In the genomic region with DNA sequence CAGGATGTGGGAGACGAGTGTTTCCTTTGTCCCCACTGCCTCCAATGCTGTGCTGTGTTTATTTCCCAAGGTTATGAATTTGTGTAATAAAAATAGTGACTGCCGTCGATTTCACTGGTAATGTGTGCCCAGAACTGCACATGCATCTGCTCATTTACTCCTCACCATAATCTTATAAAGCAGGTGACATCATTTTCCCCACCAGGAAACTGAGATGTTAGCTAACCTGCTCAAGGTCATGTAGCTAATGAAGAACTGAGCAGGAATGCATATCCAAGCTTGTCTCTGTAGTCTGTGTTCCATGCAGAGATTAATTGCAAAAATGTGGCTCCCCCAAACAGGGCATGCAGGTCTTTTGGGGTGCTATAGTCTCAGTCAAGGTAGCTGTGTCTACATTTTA, we compare ENCODE assay signal across 25 cellular contexts.
"Had no signal": no experiment of that assay in that cellular context is flagged by ENCODE, and none has a peak within 500 bp of the region (broad histone marks: within the 10 kb centered on the region; RNA-seq: fewer than 3 reads in every experiment).

No MANE protein-coding gene starts in this region.

- H3K4me1 ChIP-seq: left ventricle myocardium inferior, neural progenitor cell, right atrium auricular region, right lobe of liver, testis, thyroid gland, transverse colon, upper lobe of left lung had no signal

- ATAC-seq: natural killer cell; right lobe of liver; stimulated activated memory B cell treated with anti-CD40 and anti-IgM and Interleukin-4, amounts not matched to agents 10 μg/mL and 1 μg/mL and 100 μg/mL, for 72 hours; stimulated activated naive CD8-positive, alpha-beta T cell treated with anti-CD3 and anti-CD28 coated beads, Interleukin-15, amount 100 ng/mL, for 72 hours had no signal

- H3K9me3 ChIP-seq: left ventricle myocardium inferior, neutrophil, right atrium auricular region, right lobe of liver, testis, thyroid gland, transverse colon, upper lobe of left lung had no signal

- H3K36me3 ChIP-seq: left ventricle myocardium inferior, neural progenitor cell, neutrophil, right atrium auricular region, right lobe of liver, thyroid gland, transverse colon, upper lobe of left lung had no signal

- H3K27me3 ChIP-seq: neutrophil, right atrium auricular region, right lobe of liver, testis, thyroid gland, transverse colon, upper lobe of left lung had no signal

- H3K4me3 ChIP-seq: left ventricle myocardium inferior, lung, neural progenitor cell, right atrium auricular region, right lobe of liver, smooth muscle cell, testis, thyroid gland, transverse colon, upper lobe of left lung had no signal

- DNase-seq: islet precursor cell; left ventricle myocardium inferior; mesendoderm; naive B cell; natural killer cell; nephron progenitor cell; occipital lobe; right lobe of liver; stimulated activated CD4-positive, alpha-beta T cell treated with anti-CD3 and anti-CD28 coated beads, Interleukin-1b, Interleukin-23, amount 100 ng/mL, for 48 hours; stimulated activated CD4-positive, alpha-beta T cell treated with anti-CD3 and anti-CD28 coated beads, Interleukin-2, amount 100 ng/mL, for 48 hours; stimulated activated CD4-positive, alpha-beta T cell treated with anti-CD3 and anti-CD28 coated beads, Interleukin-4, amount 100 ng/mL, for 4 hours; stimulated activated CD8-positive, alpha-beta memory T cell treated with anti-CD3 and anti-CD28 coated beads, Interleukin-4, amount 100 ng/mL, for 48 hours; stimulated activated naive CD4-positive, alpha-beta T cell treated with Interleukin-2 at 50 U/mL for 16 hours; stimulated activated naive CD8-positive, alpha-beta T cell treated with anti-CD3 and anti-CD28 coated beads, Interleukin-15, amount 100 ng/mL, for 72 hours; substantia nigra; testis; thyroid gland; transverse colon; upper lobe of left lung had no signal

- H3K27ac ChIP-seq: left ventricle myocardium inferior, neural progenitor cell, neutrophil, right atrium auricular region, right lobe of liver, testis, thyroid gland, transverse colon, upper lobe of left lung had no signal
